16 cellular contexts compared by ENCODE assay signal in the genomic region with DNA sequence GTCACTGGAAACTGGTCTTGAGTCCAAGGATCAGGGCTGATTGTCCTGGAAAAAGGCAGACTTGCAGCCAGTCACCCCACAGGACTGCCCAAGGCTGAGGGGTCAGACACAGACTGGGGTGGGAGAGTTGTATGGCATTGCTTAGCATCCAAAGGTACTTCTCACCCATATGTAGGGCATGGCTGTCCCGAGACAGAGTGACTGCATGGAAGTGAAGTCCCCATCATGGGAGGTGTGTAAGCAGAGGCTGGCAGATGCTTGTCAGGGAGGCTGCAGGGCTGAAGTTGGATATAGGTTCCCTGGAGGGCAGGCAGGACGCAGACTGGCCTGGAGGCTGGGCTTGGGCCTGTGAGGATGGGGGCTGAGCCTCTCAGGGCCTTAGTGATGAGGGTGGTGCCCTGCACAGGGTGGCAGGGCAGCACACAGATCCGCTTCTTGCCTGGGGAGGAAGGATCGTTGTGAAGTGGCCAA. TPM values are rescaled to one million over a fixed set of nuclear protein-coding genes. Genes with fewer than 3 reads are reported as not detected.
DNase-seq lines count a peak whose midpoint lies in the region; ATAC-seq and TF ChIP-seq lines count a peak whose summit lies in the region.
"Had no signal": no experiment of that assay in that cellular context is flagged by ENCODE, and none has a peak within 500 bp of the region (broad histone marks: within the 10 kb centered on the region; RNA-seq: fewer than 3 reads in every experiment).

No MANE protein-coding gene starts in this region.

- H3K36me3 Mint-ChIP-seq in T-helper 17 cell (ENCODE audit: low read depth) (peaks cover 2% of the 10 kb centered on the region), brain (no peaks in the 10 kb centered on the region)

- H3K27ac Mint-ChIP-seq in T-helper 17 cell = peak overlapping the region; percentile 21
- H3K27ac Mint-ChIP-seq in brain = peak overlapping the region in 3 of 5 experiments; percentile 32 to 66 (median 61)

- H3K4me1 Mint-ChIP-seq in T-helper 17 cell (peaks cover 33% of the 10 kb centered on the region), brain (peaks cover 16% of the 10 kb centered on the region)

- no peak overlapping the region for H3K27ac ChIP-seq in ovary
- H3K27ac ChIP-seq: upper lobe of left lung had no signal

- no peaks in the 10 kb centered on the region for H3K27me3 ChIP-seq in ovary
- H3K27me3 ChIP-seq: upper lobe of left lung had no signal

- H3K4me3 ChIP-seq in ovary = no peak overlapping the region
- H3K4me3 ChIP-seq: upper lobe of left lung had no signal

- H3K36me3 ChIP-seq in ovary = no peaks in the 10 kb centered on the region

- ATAC-seq in T-helper 17 cell (no peak), HG03280 (IDR thresholded peaks at IDR 0.05; ENCODE audit: unreplicated experiment) (no peak)

- intact Hi-C loops in ovary (cut with DNase I) = loop anchor here in 2 of 4 donors (5.0 to 10.0 kb wide), 3 partner anchors 81 to 519 kb away; no protein-coding TSS in a partner anchor

- H3K9me3 ChIP-seq in T-helper 17 cell (ENCODE audit: control insufficient read depth, low read length, poor library complexity, severe bottlenecking) = no peaks in the 10 kb centered on the region
- H3K9me3 ChIP-seq in ovary = no peaks in the 10 kb centered on the region
- H3K9me3 ChIP-seq: upper lobe of left lung had no signal

- H3K9me3 Mint-ChIP-seq in brain = peaks cover 0 to 2% (median 0%) of the 10 kb centered on the region in 5 experiments

- peaks cover 4% of the 10 kb centered on the region for H3K4me1 ChIP-seq in ovary (ENCODE audit: insufficient read depth)

- H3K4me3 Mint-ChIP-seq in T-helper 17 cell (no peak overlapping the region), brain (no peak overlapping the region)

- no peak for TF ChIP-seq POLR2A in ovary (IDR thresholded peaks at IDR 0.05)

- TF ChIP-seq EP300 in ovary (IDR thresholded peaks at IDR 0.05) = no peak

- DNase-seq in activated CD4-positive, CD25-positive, alpha-beta regulatory T cell treated with anti-CD3 and anti-CD28 coated beads, Interleukin-2, amount 50 U/mL, for 72 hours = peak; percentile 27
- DNase-seq in activated CD4-positive, CD25-positive, alpha-beta regulatory T cell (lab: John Stamatoyannopoulos, UW) = no peak
- DNase-seq in T-helper 17 cell (no peak), ovary (peak in 3 of 5 donors; percentile 7 to 12 (median 10)), SIG-M5 (lab: John Stamatoyannopoulos, UW) (no peak), NCI-H2107 treated with DMSO at 0.1 percent for 48 hours (lab: John Stamatoyannopoulos, UW; ENCODE audit: unreplicated experiment) (no peak)
- DNase-seq: activated gamma-delta T cell, Calu3, cortex of kidney, MM.1S, NCI-H2171 treated with DMSO at 0.1 percent for 48 hours, T1000 had no signal

- TF ChIP-seq CTCF in brain (conservative IDR thresholded peaks at IDR 0.05) (no peak), ovary (IDR thresholded peaks at IDR 0.05) (no peak)

- no peaks in the 10 kb centered on the region for H3K27me3 Mint-ChIP-seq in T-helper 17 cell
- H3K27me3 Mint-ChIP-seq in brain = peaks cover 7% of the 10 kb centered on the region

- 91 to 96% (median 92%) methylated on average over 4 of the region's 4 CpGs for WGBS in ovary, 3 donors

RNA-seq across cellular contexts. Expression of a gene that starts 31.1 kb away (rescaled TPM):
- total RNA-seq in T-helper 17 cell (100 to 1,000 TPM; 115 to 129 TPM), ovary (10 to 100 TPM in 1 of 7 donors, 1 to 10 TPM in 6; 1.8 to 10.9 (median 3.7) TPM)
- polyA plus RNA-seq in brain (ENCODE audit: insufficient read depth, low read depth, low replicate concordance) (2.4 TPM), ovary (1 to 10 TPM; 1.4 to 2.4 TPM)
- total RNA-seq: Calu3, myocyte had no signal

RNA-seq across cellular contexts. Expression of a gene that starts 44.9 kb away (rescaled TPM):
- 10 to 100 TPM; 10.6 to 11.0 TPM for total RNA-seq in T-helper 17 cell
- polyA plus RNA-seq in brain (ENCODE audit: insufficient read depth, low read depth, low replicate concordance) = 206 TPM
- total RNA-seq in ovary = 100 to 1,000 TPM; 140 to 266 (median 174) TPM
- polyA plus RNA-seq in ovary = 100 to 1,000 TPM; 196 to 244 TPM

Comparison
In these comparisons a context has a peak if more than half of its experiments do, and no peak if none do; other contexts are left out.
1. DNase-seq: peak in activated CD4-positive, CD25-positive, alpha-beta regulatory T cell treated with anti-CD3 and anti-CD28 coated beads, Interleukin-2, amount 50 U/mL, for 72 hours (single experiment) and ovary (3 of 5); none in activated CD4-positive, CD25-positive, alpha-beta regulatory T cell (0 of 4), T-helper 17 cell (0 of 3), SIG-M5 (single experiment) and NCI-H2107 treated with DMSO at 0.1 percent for 48 hours (single experiment).
2. RNA of a gene that starts 31.1 kb away (total RNA-seq): 115 to 129 TPM in T-helper 17 cell; 1.8 to 10.9 TPM in ovary; every median in the first group is over 4 times any median in the second.
3. RNA of a gene that starts 44.9 kb away (total RNA-seq): 140 to 266 TPM in ovary; 10.6 to 11.0 TPM in T-helper 17 cell; every median in the first group is over 10 times any median in the second.